17 cellular contexts compared by ENCODE assay signal in genomic region chr2:216194013-216194412, GRCh38.
A peak's percentile ranks its signal among the peaks of the same experiment; 100 is the strongest.
DNase-seq lines count a peak whose midpoint lies in the region; ATAC-seq lines count a peak whose summit lies in the region.
"Had no signal": no experiment of that assay in that cellular context is flagged by ENCODE, and none has a peak within 500 bp of the region (broad histone marks: within the 10 kb centered on the region; RNA-seq: fewer than 3 reads in every experiment).

No MANE protein-coding gene starts in this region.

- H3K4me3 Mint-ChIP-seq in activated T-cell treated with anti-CD3 and anti-CD28 coated beads, Interleukin-2, amount 50 U/mL, for 4 hours, result no peak overlapping the region
- peak overlapping the region; percentile 71 for H3K4me3 Mint-ChIP-seq in activated naive CD8-positive, alpha-beta T cell
- H3K4me3 Mint-ChIP-seq in stimulated activated naive B cell treated with anti-CD40 and anti-IgM and Interleukin-4, amounts not matched to agents 10 μg/mL and 1 μg/mL and 100 μg/mL, for 72 hours, result no peak overlapping the region
- H3K4me3 Mint-ChIP-seq: type B pancreatic cell had no signal

- H3K27ac Mint-ChIP-seq in activated naive CD8-positive, alpha-beta T cell, result peak overlapping the region; percentile 96
- H3K27ac Mint-ChIP-seq in stimulated activated naive B cell treated with anti-CD40 and anti-IgM and Interleukin-4, amounts not matched to agents 10 μg/mL and 1 μg/mL and 100 μg/mL, for 72 hours, result peak overlapping the region; percentile 16
- H3K27ac Mint-ChIP-seq: type B pancreatic cell had no signal

- ATAC-seq in activated T-cell treated with anti-CD3 and anti-CD28 coated beads, Interleukin-2, amount 50 U/mL, for 4 hours, result peak; percentile 16 to 24
- ATAC-seq in HG02610 (IDR thresholded peaks at IDR 0.05; ENCODE audit: unreplicated experiment), result peak; percentile 48
- ATAC-seq in stimulated activated naive B cell treated with anti-CD40 and anti-IgM and Interleukin-4, amounts not matched to agents 10 μg/mL and 1 μg/mL and 100 μg/mL, for 72 hours (replicated peaks), result peak; percentile 12 to 34
- no peak for ATAC-seq in sciatic nerve
- ATAC-seq in GM18867 (IDR thresholded peaks at IDR 0.05; ENCODE audit: unreplicated experiment), result no peak
- ATAC-seq in GM21786 (IDR thresholded peaks at IDR 0.05; ENCODE audit: unreplicated experiment), result no peak
- ATAC-seq: right cardiac atrium had no signal

- H3K27me3 Mint-ChIP-seq in activated T-cell treated with anti-CD3 and anti-CD28 coated beads, Interleukin-2, amount 50 U/mL, for 4 hours (ENCODE audit: low read depth), result no peaks in the 10 kb centered on the region
- H3K27me3 Mint-ChIP-seq in activated naive CD8-positive, alpha-beta T cell, result no peaks in the 10 kb centered on the region
- no peaks in the 10 kb centered on the region for H3K27me3 Mint-ChIP-seq in stimulated activated naive B cell treated with anti-CD40 and anti-IgM and Interleukin-4, amounts not matched to agents 10 μg/mL and 1 μg/mL and 100 μg/mL, for 72 hours
- H3K27me3 Mint-ChIP-seq: type B pancreatic cell had no signal

- H3K36me3 Mint-ChIP-seq in activated T-cell treated with anti-CD3 and anti-CD28 coated beads, Interleukin-2, amount 50 U/mL, for 4 hours (ENCODE audit: insufficient read depth), result peaks cover 70% of the 10 kb centered on the region
- H3K36me3 Mint-ChIP-seq in activated naive CD8-positive, alpha-beta T cell, result peaks cover 36% of the 10 kb centered on the region
- H3K36me3 Mint-ChIP-seq in stimulated activated naive B cell treated with anti-CD40 and anti-IgM and Interleukin-4, amounts not matched to agents 10 μg/mL and 1 μg/mL and 100 μg/mL, for 72 hours, result peaks cover 45 to 70% of the 10 kb centered on the region in 2 donors

- intact Hi-C loops in sciatic nerve (cut with DNase I), result no loop called here

- peaks cover 37% of the 10 kb centered on the region for H3K4me1 Mint-ChIP-seq in activated T-cell treated with anti-CD3 and anti-CD28 coated beads, Interleukin-2, amount 50 U/mL, for 4 hours (ENCODE audit: low read depth)
- H3K4me1 Mint-ChIP-seq in activated naive CD8-positive, alpha-beta T cell (ENCODE audit: low read depth), result peaks cover 65% of the 10 kb centered on the region
- H3K4me1 Mint-ChIP-seq in stimulated activated naive B cell treated with anti-CD40 and anti-IgM and Interleukin-4, amounts not matched to agents 10 μg/mL and 1 μg/mL and 100 μg/mL, for 72 hours, result peaks cover 23 to 38% of the 10 kb centered on the region in 2 donors

- DNase-seq in activated T-cell treated with anti-CD3 and anti-CD28 coated beads, Interleukin-2, amount 50 U/mL, for 4 hours, result no peak
- DNase-seq in activated T-cell treated with anti-CD3 and anti-CD28 coated beads, Interleukin-2, amount 50 U/mL, for 1 hour, result no peak
- no peak for DNase-seq in stimulated activated naive B cell treated with anti-CD40 and anti-IgM and Interleukin-4, amounts not matched to agents 10 μg/mL and 1 μg/mL and 100 μg/mL, for 72 hours
- no peak for DNase-seq in sciatic nerve (ENCODE audit: low spot score)
- DNase-seq: aorta; head of caudate nucleus; NCI-H2081; NCI-H526; occipital lobe; right cardiac atrium; SIG-M5; stimulated activated naive CD4-positive, alpha-beta T cell treated with Interleukin-2 at 50 U/mL for 16 hours had no signal

- H3K9me3 Mint-ChIP-seq in activated T-cell treated with anti-CD3 and anti-CD28 coated beads, Interleukin-2, amount 50 U/mL, for 4 hours, result no peaks in the 10 kb centered on the region
- no peaks in the 10 kb centered on the region for H3K9me3 Mint-ChIP-seq in activated naive CD8-positive, alpha-beta T cell (ENCODE audit: low read depth)
- H3K9me3 Mint-ChIP-seq in stimulated activated naive B cell treated with anti-CD40 and anti-IgM and Interleukin-4, amounts not matched to agents 10 μg/mL and 1 μg/mL and 100 μg/mL, for 72 hours, result no peaks in the 10 kb centered on the region
- H3K9me3 Mint-ChIP-seq: type B pancreatic cell had no signal

Comparison
In these comparisons a context has a peak if more than half of its experiments do, and no peak if none do; other contexts are left out.
1. ATAC-seq: peak in activated T-cell treated with anti-CD3 and anti-CD28 coated beads, Interleukin-2, amount 50 U/mL, for 4 hours (2 of 2), HG02610 (single experiment) and stimulated activated naive B cell treated with anti-CD40 and anti-IgM and Interleukin-4, amounts not matched to agents 10 μg/mL and 1 μg/mL and 100 μg/mL, for 72 hours (2 of 2); none in sciatic nerve (single experiment), GM18867 (single experiment) and GM21786 (single experiment).